In the genomic region with DNA sequence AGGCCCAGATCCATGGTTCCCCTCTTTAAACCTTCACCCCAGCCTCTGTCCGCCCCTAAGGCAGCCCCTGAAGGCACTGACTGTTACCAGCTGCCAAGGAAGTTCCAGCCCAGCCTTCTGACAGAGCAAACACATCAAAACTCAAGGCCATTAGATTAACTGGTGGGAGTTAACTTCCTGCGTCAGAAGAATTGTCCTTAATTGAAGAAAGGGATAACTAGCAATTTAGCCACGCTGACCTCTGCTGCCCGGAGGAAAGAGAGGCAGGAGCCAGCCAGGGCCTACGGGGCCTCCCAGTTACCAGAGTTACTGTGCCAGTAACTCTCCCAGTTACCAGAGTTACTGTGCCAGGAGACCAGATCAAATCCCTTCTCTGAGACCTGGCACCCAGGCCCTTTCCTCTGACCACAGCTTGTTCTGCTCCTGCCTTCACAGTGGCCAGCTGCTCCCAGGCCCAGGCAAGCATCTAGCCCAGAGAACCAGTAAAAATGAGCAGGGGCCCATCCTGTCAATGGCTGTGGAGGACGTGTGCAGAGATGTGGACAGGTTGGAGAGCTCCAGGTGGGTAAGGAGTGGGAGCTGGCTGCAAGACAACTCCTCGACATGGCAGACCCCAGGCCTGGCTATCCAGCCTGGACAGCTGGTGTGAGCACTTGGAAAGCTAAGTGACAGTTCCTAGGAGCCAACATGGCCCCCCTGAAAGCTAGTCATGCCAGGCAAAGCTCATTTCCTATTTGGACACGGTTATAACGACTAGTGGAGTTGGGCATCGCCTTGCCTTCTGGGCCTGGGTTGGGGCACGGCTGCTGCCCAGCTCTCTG, we compare ENCODE assay signal across 20 cellular contexts. TPM values are rescaled to one million over a fixed set of nuclear protein-coding genes. Genes with fewer than 3 reads are reported as not detected.
DNase-seq lines count a peak whose midpoint lies in the region; ATAC-seq and TF ChIP-seq lines count a peak whose summit lies in the region.
"Had no signal": no experiment of that assay in that cellular context is flagged by ENCODE, and none has a peak within 500 bp of the region (broad histone marks: within the 10 kb centered on the region; RNA-seq: fewer than 3 reads in every experiment).

No MANE protein-coding gene starts in this region.

- H3K4me1 ChIP-seq in esophagus muscularis mucosa = peaks cover 11 to 39% (median 28%) of the 10 kb centered on the region in 4 donors

- no peaks in the 10 kb centered on the region for H3K36me3 Mint-ChIP-seq in CD4-positive, alpha-beta T cell (ENCODE audit: low read depth)
- H3K36me3 Mint-ChIP-seq: stimulated activated effector memory CD8-positive, alpha-beta T cell treated with anti-CD3 and anti-CD28 coated beads, Interleukin-12 subunit alpha, Interleukin-12 subunit beta, amount 100 ng/mL, for 72 hours had no signal

- intact Hi-C loops in CD4-positive, alpha-beta T cell (cut with DNase I, micrococcal nuclease) = no loop called here
- intact Hi-C loops in esophagus muscularis mucosa (cut with DNase I) = loop anchor here (5.0 kb wide), 1 partner anchor 87 kb away; no protein-coding TSS in a partner anchor
- intact Hi-C loops in posterior vena cava (cut with DNase I) = loop anchor here (5.0 to 10.0 kb wide), 2 partner anchors 84 to 87 kb away; no protein-coding TSS in a partner anchor

- TF ChIP-seq EP300 in esophagus muscularis mucosa (IDR thresholded peaks at IDR 0.05) = no peak

- TF ChIP-seq CTCF in CD4-positive, alpha-beta T cell (IDR thresholded peaks at IDR 0.05) = no peak
- no peak for TF ChIP-seq CTCF in esophagus muscularis mucosa (IDR thresholded peaks at IDR 0.05)

- peaks cover 40% of the 10 kb centered on the region for H3K27me3 ChIP-seq in CD4-positive, alpha-beta T cell (ENCODE audit: control insufficient read depth, insufficient read depth, low read length)
- H3K27me3 ChIP-seq in esophagus muscularis mucosa = peaks cover 0 to 11% (median 0%) of the 10 kb centered on the region in 4 donors

- no peak for TF ChIP-seq POLR2A in esophagus muscularis mucosa (IDR thresholded peaks at IDR 0.05; ENCODE audit: low read depth)

- peak overlapping the region; percentile 49 for H3K4me3 Mint-ChIP-seq in CD4-positive, alpha-beta T cell
- H3K4me3 Mint-ChIP-seq: stimulated activated effector memory CD8-positive, alpha-beta T cell treated with anti-CD3 and anti-CD28 coated beads, Interleukin-12 subunit alpha, Interleukin-12 subunit beta, amount 100 ng/mL, for 72 hours had no signal

- no peaks in the 10 kb centered on the region for H3K36me3 ChIP-seq in esophagus muscularis mucosa
- H3K36me3 ChIP-seq: cardiac muscle cell, esophagus squamous epithelium, left lung, thoracic aorta had no signal

- POLR2A ChIA-PET in CD4-positive, alpha-beta T cell (lab: Charles Lee) = no interaction called here

- H3K27me3 Mint-ChIP-seq in CD4-positive, alpha-beta T cell = peaks cover 71% of the 10 kb centered on the region

- peaks cover 12% of the 10 kb centered on the region for H3K4me1 Mint-ChIP-seq in CD4-positive, alpha-beta T cell (ENCODE audit: low read depth)

- 52% methylated on average over 7 of the region's 11 CpGs for WGBS in esophagus muscularis mucosa

- ATAC-seq in CD4-positive, alpha-beta T cell (ENCODE audit: poor library complexity) = no peak
- ATAC-seq in HG02798 (IDR thresholded peaks at IDR 0.05; ENCODE audit: poor library complexity, unreplicated experiment) = no peak
- ATAC-seq: left lung; stimulated activated effector memory CD8-positive, alpha-beta T cell treated with anti-CD3 and anti-CD28 coated beads, Interleukin-12 subunit alpha, Interleukin-12 subunit beta, amount 100 ng/mL, for 72 hours had no signal

- H3K9me3 Mint-ChIP-seq in CD4-positive, alpha-beta T cell = no peaks in the 10 kb centered on the region
- H3K9me3 Mint-ChIP-seq: stimulated activated effector memory CD8-positive, alpha-beta T cell treated with anti-CD3 and anti-CD28 coated beads, Interleukin-12 subunit alpha, Interleukin-12 subunit beta, amount 100 ng/mL, for 72 hours had no signal

- no peak overlapping the region for H3K27ac Mint-ChIP-seq in CD4-positive, alpha-beta T cell
- H3K27ac Mint-ChIP-seq: stimulated activated effector memory CD8-positive, alpha-beta T cell treated with anti-CD3 and anti-CD28 coated beads, Interleukin-12 subunit alpha, Interleukin-12 subunit beta, amount 100 ng/mL, for 72 hours had no signal

- H3K4me3 ChIP-seq in esophagus muscularis mucosa = no peak overlapping the region
- H3K4me3 ChIP-seq: cardiac muscle cell, esophagus squamous epithelium, GM23248, left lung, thoracic aorta had no signal

- H3K27ac ChIP-seq in CD4-positive, alpha-beta T cell (ENCODE audit: low read depth, low read length) = no peak overlapping the region
- peak overlapping the region; percentile 20 to 86 (median 39) for H3K27ac ChIP-seq in esophagus muscularis mucosa (replicated peaks in 1 of 4)
- H3K27ac ChIP-seq: cardiac muscle cell, GM23248, left lung, thoracic aorta had no signal

- H3K9me3 ChIP-seq in CD4-positive, alpha-beta T cell (ENCODE audit: control insufficient read depth, low read length) = no peaks in the 10 kb centered on the region
- H3K9me3 ChIP-seq in esophagus muscularis mucosa = no peaks in the 10 kb centered on the region
- H3K9me3 ChIP-seq: esophagus squamous epithelium, left lung, thoracic aorta had no signal

- DNase-seq in CD4-positive, alpha-beta T cell = no peak
- DNase-seq in NCI-H69 (lab: John Stamatoyannopoulos, UW) = peak; percentile 86
- DNase-seq in esophagus muscularis mucosa (ENCODE audit: extremely low spot score) = no peak
- DNase-seq in posterior vena cava (ENCODE audit: low spot score) = peak; percentile 56
- no peak for DNase-seq in MV-4-11 (lab: John Stamatoyannopoulos, UW)
- no peak for DNase-seq in NCI-H1092 (lab: John Stamatoyannopoulos, UW)
- DNase-seq: activated CD4-positive, alpha-beta T cell treated with anti-CD3 and anti-CD28 coated beads for 4 hours; effector CD4-positive, alpha-beta T cell; esophagus squamous epithelium; GDM1; GM23248; left lung; NCI-H187; NCI-H446; retina; RPMI8226 had no signal

- CTCF ChIA-PET in CD4-positive, alpha-beta T cell (lab: Charles Lee) = no interaction called here

RNA-seq across cellular contexts. Expression of a gene that starts 2.8 kb away (rescaled TPM):
- total RNA-seq in CD4-positive, alpha-beta T cell = under 1 TPM; 0.34 to 0.41 TPM
- 10 to 100 TPM; 46.5 to 93.2 (median 68.9) TPM for total RNA-seq in esophagus muscularis mucosa
- total RNA-seq in posterior vena cava = 10 to 100 TPM; 13.4 to 26.6 TPM

Comparison
In these comparisons a context has a peak if more than half of its experiments do, and no peak if none do; other contexts are left out.
1. DNase-seq: peak in NCI-H69 (single experiment) and posterior vena cava (single experiment); none in CD4-positive, alpha-beta T cell (0 of 10), esophagus muscularis mucosa (single experiment), MV-4-11 (single experiment) and NCI-H1092 (single experiment).
2. RNA of a gene that starts 2.8 kb away (total RNA-seq): 46.5 to 93.2 TPM in esophagus muscularis mucosa and 13.4 to 26.6 TPM in posterior vena cava; 0.34 to 0.41 TPM in CD4-positive, alpha-beta T cell; every median in the first group is over 10 times any median in the second.
3. intact Hi-C loops: an anchor here in esophagus muscularis mucosa (5.0 kb wide) and posterior vena cava (5.0 to 10.0 kb wide); none called in CD4-positive, alpha-beta T cell.